ENCODE assay signal across 12 cellular contexts in the genomic region with DNA sequence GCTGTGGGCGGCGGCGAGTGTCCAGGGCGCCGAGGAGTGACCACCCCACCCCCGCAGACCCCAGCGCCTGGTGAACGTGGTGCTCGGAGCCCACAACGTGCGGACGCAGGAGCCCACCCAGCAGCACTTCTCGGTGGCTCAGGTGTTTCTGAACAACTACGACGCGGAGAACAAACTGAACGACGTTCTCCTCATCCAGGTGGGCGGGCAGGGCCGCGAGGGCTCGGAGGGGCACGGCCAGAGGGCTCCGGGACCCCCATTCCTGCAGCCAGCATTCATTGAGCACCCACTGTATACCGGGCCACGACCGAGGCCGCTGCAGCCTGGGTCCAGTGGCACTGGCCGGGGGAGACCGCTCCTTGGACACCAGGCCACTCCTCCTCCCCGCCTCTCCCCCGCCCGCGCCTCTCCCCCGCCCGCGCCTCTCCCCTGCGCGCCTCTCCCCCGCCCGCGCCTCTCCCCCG. TPM values are rescaled to one million over a fixed set of nuclear protein-coding genes. Genes with fewer than 3 reads are reported as not detected.
DNase-seq lines count a peak whose midpoint lies in the region; ATAC-seq and TF ChIP-seq lines count a peak whose summit lies in the region.
"Had no signal": no experiment of that assay in that cellular context is flagged by ENCODE, and none has a peak within 500 bp of the region (broad histone marks: within the 10 kb centered on the region; RNA-seq: fewer than 3 reads in every experiment).

No MANE protein-coding gene starts in this region.

- H3K27me3 ChIP-seq in HUES64 (ENCODE audit: insufficient read depth, low read length) (peaks cover 23% of the 10 kb centered on the region), endocrine pancreas (ENCODE audit: control insufficient read depth, insufficient read depth, low read length) (no peaks in the 10 kb centered on the region), neuronal stem cell (ENCODE audit: control insufficient read depth in 3 of 3, insufficient read depth in 3 of 3, low read depth in 1 of 3, low read length in 3 of 3) (peaks cover 0 to 56% (median 13%) of the 10 kb centered on the region in 3 experiments)

- peak overlapping the region; percentile 57 to 63 for H3K4me3 Mint-ChIP-seq in CD14-positive monocyte
- H3K4me3 Mint-ChIP-seq: endodermal cell had no signal

- H3K4me1 ChIP-seq in HUES64 (ENCODE audit: insufficient read depth, low read length): no peaks in the 10 kb centered on the region
- H3K4me1 ChIP-seq in endocrine pancreas (ENCODE audit: control insufficient read depth, insufficient read depth, low read length): no peaks in the 10 kb centered on the region
- peaks cover 9 to 13% of the 10 kb centered on the region in 2 donors for H3K4me1 ChIP-seq in neuronal stem cell (ENCODE audit: control insufficient read depth in 2 of 2, insufficient read depth in 1 of 2, low read depth in 1 of 2, low read length in 2 of 2)

- H3K9ac ChIP-seq in HUES64 (ENCODE audit: low read depth, low read length) (no peak overlapping the region), endocrine pancreas (ENCODE audit: control insufficient read depth, insufficient read depth, low read length) (peak overlapping the region; percentile 26), neuronal stem cell (ENCODE audit: low read depth, low read length, poor library complexity) (peak overlapping the region; percentile 77)
- H3K9ac ChIP-seq: BLaER1 had no signal

- peak overlapping the region; percentile 85 for H2AFZ ChIP-seq in neuronal stem cell (ENCODE audit: low read length)

- H3K9me3 Mint-ChIP-seq in CD14-positive monocyte: peaks cover 0 to 9% (median 3%) of the 10 kb centered on the region in 7 donors
- H3K9me3 Mint-ChIP-seq: endodermal cell had no signal

- DNase-seq in CD14-positive monocyte (ENCODE audit: low spot score): no peak
- no peak for DNase-seq in neuronal stem cell (ENCODE audit: low spot score)
- no peak for DNase-seq in central memory CD4-positive, alpha-beta T cell
- DNase-seq in stimulated activated CD4-positive, alpha-beta T cell treated with anti-CD3 and anti-CD28 coated beads, Interleukin-2, amount 100 ng/mL, for 48 hours: no peak
- DNase-seq in glomerular visceral epithelial cell (ENCODE audit: extremely low spot score): no peak
- DNase-seq: stimulated activated CD4-positive, alpha-beta T cell treated with anti-CD3 and anti-CD28 coated beads, Interleukin-4, amount 100 ng/mL, for 24 hours had no signal

- H2AK5ac ChIP-seq in neuronal stem cell (ENCODE audit: low read depth, low read length): peak overlapping the region; percentile 94

- H2BK12ac ChIP-seq in neuronal stem cell (ENCODE audit: low read length): peak overlapping the region; percentile 84

- 9% methylated on average over 32 of the region's 43 CpGs for WGBS in HUES64
- WGBS in neuronal stem cell (ENCODE audit: extremely low coverage in 2 of 2, insufficient read length in 2 of 2, insufficient replicate concordance in 1 of 2), 2 donors: no CpG with 5 or more reads among the region's 43 CpGs

- no peaks in the 10 kb centered on the region for H3K9me3 ChIP-seq in HUES64 (ENCODE audit: insufficient read depth, low read depth, low read length)
- no peaks in the 10 kb centered on the region for H3K9me3 ChIP-seq in endocrine pancreas (ENCODE audit: control insufficient read depth, low read length)
- H3K9me3 ChIP-seq in neuronal stem cell (replicated peaks in 1 of 2; ENCODE audit: control insufficient read depth in 2 of 2, insufficient read depth in 1 of 2, low read depth in 1 of 2, low read length in 2 of 2): no peaks in the 10 kb centered on the region
- H3K9me3 ChIP-seq: BLaER1 had no signal

- H3K4ac ChIP-seq in neuronal stem cell (ENCODE audit: low read length): peak overlapping the region; percentile 95

- peak overlapping the region; percentile 94 for H2BK15ac ChIP-seq in neuronal stem cell (ENCODE audit: low read length)

- peaks cover 74% of the 10 kb centered on the region for H3K4me1 Mint-ChIP-seq in CD14-positive monocyte
- H3K4me1 Mint-ChIP-seq: endodermal cell had no signal

- peak overlapping the region; percentile 69 for H3K4me2 ChIP-seq in neuronal stem cell (ENCODE audit: insufficient read depth, low read length, poor library complexity, severe bottlenecking)
- H3K4me2 ChIP-seq: BLaER1 had no signal

- intact Hi-C loops in CD14-positive monocyte (cut with micrococcal nuclease): no loop called here

- H2BK5ac ChIP-seq in neuronal stem cell (ENCODE audit: low read length): no peak overlapping the region

- H4K91ac ChIP-seq in neuronal stem cell (ENCODE audit: low read depth, low read length, poor library complexity): no peak overlapping the region

- no peaks in the 10 kb centered on the region for H3K36me3 ChIP-seq in HUES64 (ENCODE audit: insufficient read depth, low read length)
- H3K36me3 ChIP-seq in endocrine pancreas (ENCODE audit: control insufficient read depth, insufficient read depth, low read length): no peaks in the 10 kb centered on the region
- no peaks in the 10 kb centered on the region for H3K36me3 ChIP-seq in neuronal stem cell (replicated peaks in 1 of 2; ENCODE audit: control insufficient read depth in 2 of 2, insufficient read depth in 2 of 2, low read length in 2 of 2)
- H3K36me3 ChIP-seq: BLaER1 had no signal

- H2BK120ac ChIP-seq in neuronal stem cell (ENCODE audit: low read depth, low read length): peak overlapping the region; percentile 72

- ATAC-seq in GM19328 (IDR thresholded peaks at IDR 0.05; ENCODE audit: unreplicated experiment): no peak

- H4K8ac ChIP-seq in neuronal stem cell (ENCODE audit: low read depth, low read length): peak overlapping the region; percentile 17

- H3K14ac ChIP-seq in neuronal stem cell (ENCODE audit: low read length): peak overlapping the region; percentile 38

- peaks cover 2% of the 10 kb centered on the region for H3K79me1 ChIP-seq in neuronal stem cell (ENCODE audit: low read depth, low read length)

- peak overlapping the region; percentile 36 for H3K4me3 ChIP-seq in HUES64 (ENCODE audit: low read length)
- H3K4me3 ChIP-seq in endocrine pancreas (ENCODE audit: control insufficient read depth, insufficient read depth, low read length): no peak overlapping the region
- H3K4me3 ChIP-seq in neuronal stem cell (ENCODE audit: low read length in 2 of 2): peak overlapping the region in 1 of 2 donors; percentile 70
- H3K4me3 ChIP-seq: BLaER1 had no signal

- no peak overlapping the region for H3K27ac Mint-ChIP-seq in CD14-positive monocyte
- H3K27ac Mint-ChIP-seq: endodermal cell, progenitor cell of endocrine pancreas had no signal

- no peak overlapping the region for H3K23ac ChIP-seq in neuronal stem cell (ENCODE audit: low read depth, low read length, poor library complexity)

- peaks cover 0 to 5% of the 10 kb centered on the region in 2 donors for H3K36me3 Mint-ChIP-seq in CD14-positive monocyte

- peak overlapping the region; percentile 98 for H3K18ac ChIP-seq in neuronal stem cell (ENCODE audit: low read length)

- TF ChIP-seq CTCF in CD14-positive monocyte (IDR thresholded peaks at IDR 0.05): no peak

- no peak overlapping the region for H3K27ac ChIP-seq in HUES64 (ENCODE audit: low read depth, low read length)
- H3K27ac ChIP-seq in neuronal stem cell (replicated peaks; ENCODE audit: low read length): no peak overlapping the region
- H3K27ac ChIP-seq: BLaER1 had no signal

- peaks cover 48 to 62% (median 51%) of the 10 kb centered on the region in 3 donors for H3K27me3 Mint-ChIP-seq in CD14-positive monocyte (ENCODE audit: low read depth in 3 of 3)

RNA-seq across cellular contexts. Expression of a gene that starts 3.1 kb away (rescaled TPM):
- polyA plus RNA-seq in CD14-positive monocyte: not detected
- polyA plus RNA-seq in HUES64 (2013, experiment 1 of 2): not detected
- polyA plus RNA-seq in HUES64 (2013, experiment 2 of 2): not detected
- 1.9 TPM for polyA plus RNA-seq in neuronal stem cell (2013, experiment 1 of 2)
- 1.9 TPM for polyA plus RNA-seq in neuronal stem cell (2013, experiment 2 of 2)

RNA-seq across cellular contexts. Expression of a gene that starts 8.2 kb away (rescaled TPM):
- polyA plus RNA-seq in CD14-positive monocyte: 1 to 10 TPM; 1.3 to 2.0 TPM
- not detected for polyA plus RNA-seq in HUES64 (2013, experiment 1 of 2)
- not detected for polyA plus RNA-seq in HUES64 (2013, experiment 2 of 2)
- polyA plus RNA-seq in neuronal stem cell (2013, experiment 1 of 2): not detected
- polyA plus RNA-seq in neuronal stem cell (2013, experiment 2 of 2): not detected

RNA-seq across cellular contexts. Expression of a gene that starts 15.6 kb away (rescaled TPM):
- 100 to 1,000 TPM; 654 to 862 TPM for polyA plus RNA-seq in CD14-positive monocyte
- 0.35 TPM for polyA plus RNA-seq in HUES64 (2013, experiment 1 of 2)
- not detected for polyA plus RNA-seq in HUES64 (2013, experiment 2 of 2)
- 0.18 TPM for polyA plus RNA-seq in neuronal stem cell (2013, experiment 1 of 2)
- 0.14 TPM for polyA plus RNA-seq in neuronal stem cell (2013, experiment 2 of 2)

RNA-seq across cellular contexts. Expression of a gene that starts 16.2 kb away (rescaled TPM):
- polyA plus RNA-seq in CD14-positive monocyte: 1 to 10 TPM; 2.7 to 4.3 TPM
- 0.25 TPM for polyA plus RNA-seq in HUES64 (2013, experiment 1 of 2)
- not detected for polyA plus RNA-seq in HUES64 (2013, experiment 2 of 2)
- 1.2 TPM for polyA plus RNA-seq in neuronal stem cell (2013, experiment 1 of 2)
- polyA plus RNA-seq in neuronal stem cell (2013, experiment 2 of 2): 1.3 TPM

RNA-seq across cellular contexts. Expression of a gene that starts 22.1 kb away (rescaled TPM):
- not detected for polyA plus RNA-seq in CD14-positive monocyte
- polyA plus RNA-seq in HUES64 (2013, experiment 1 of 2): 34.9 TPM
- polyA plus RNA-seq in HUES64 (2013, experiment 2 of 2): 47.1 TPM
- polyA plus RNA-seq in neuronal stem cell (2013, experiment 1 of 2): 56.3 TPM
- 54.0 TPM for polyA plus RNA-seq in neuronal stem cell (2013, experiment 2 of 2)
